Comparison of ENCODE assay signal across 8 cellular contexts in the genomic region with DNA sequence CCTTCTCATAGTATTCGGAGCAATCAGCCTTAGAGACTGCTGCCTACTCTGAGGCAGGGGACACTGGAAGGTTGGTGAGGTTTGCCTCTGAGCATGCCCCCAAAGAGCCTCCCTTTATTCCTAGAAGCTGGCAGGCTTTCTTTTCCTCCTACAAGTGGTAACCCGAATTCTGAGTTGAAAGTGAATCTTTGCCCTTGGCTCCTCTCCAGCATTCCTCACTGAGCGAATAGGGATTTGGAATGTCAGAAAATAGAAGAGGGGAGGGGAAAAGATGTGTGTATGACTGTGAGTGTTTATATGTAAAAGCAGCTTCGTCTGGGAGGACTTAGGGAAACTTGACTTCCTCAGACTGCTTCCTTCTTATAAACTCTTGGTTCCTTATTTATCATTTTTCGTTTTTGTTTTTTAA.
DNase-seq lines count a peak whose midpoint lies in the region; ATAC-seq, FAIRE-seq and TF ChIP-seq lines count a peak whose summit lies in the region.
"Not testable (repeated sequence)": the region's sequence is repeated elsewhere in the genome, so short reads cannot be mapped to it uniquely, and the experiment has no call there.

No MANE protein-coding gene starts in this region.

- 23 to 53% (median 30%) methylated on average over 5 of the region's 5 CpGs for WGBS in stomach, 5 donors

- H3K4me1 ChIP-seq in HAP-1 (peaks cover 13% of the 10 kb centered on the region), RWPE2 (ENCODE audit: insufficient read depth, poor library complexity, severe bottlenecking) (peaks cover 20% of the 10 kb centered on the region), stomach (peaks cover 0 to 16% (median 12%) of the 10 kb centered on the region in 4 donors)
- H3K4me1 ChIP-seq in breast epithelium; kidney (ENCODE audit: control insufficient read depth in 1 of 2, insufficient read depth in 1 of 2, low read depth in 1 of 2, low read length in 2 of 2): not testable (repeated sequence)

- H3K4me3 ChIP-seq in HAP-1; RWPE2 (ENCODE audit: severe bottlenecking): not testable (repeated sequence)
- H3K4me3 ChIP-seq in breast epithelium (peak overlapping the region; percentile 35 to 51 (median 50)), kidney (ENCODE audit: low read length in 2 of 2) (peak overlapping the region; percentile 59 to 61), stomach (peak overlapping the region; percentile 33 to 46 (median 38))

- TF ChIP-seq CTCF in RWPE2 (IDR thresholded peaks at IDR 0.05; ENCODE audit: poor library complexity, severe bottlenecking); breast epithelium (IDR thresholded peaks at IDR 0.05); kidney (IDR thresholded peaks at IDR 0.05; ENCODE audit: borderline replicate concordance, extremely low read depth, insufficient read depth); omental fat pad (IDR thresholded peaks at IDR 0.05); stomach (IDR thresholded peaks at IDR 0.05): not testable (repeated sequence)

- H3K36me3 ChIP-seq in HAP-1 (replicated peaks); RWPE2 (ENCODE audit: low read depth); breast epithelium; kidney (ENCODE audit: control insufficient read depth in 1 of 2, insufficient read depth in 2 of 2, low read length in 2 of 2); stomach: not testable (repeated sequence)

- intact Hi-C loops in breast epithelium (cut with DNase I; ENCODE audit: low total_unique reads); kidney (cut with DNase I); stomach (cut with DNase I; ENCODE audit: low total_unique reads): not testable (repeated sequence)

- H3K27me3 ChIP-seq in HAP-1 (ENCODE audit: low read depth); RWPE2 (ENCODE audit: insufficient read depth, poor library complexity, severe bottlenecking); breast epithelium; stomach: not testable (repeated sequence)

- H3K27ac ChIP-seq in RWPE2 (ENCODE audit: poor library complexity, severe bottlenecking) (peak overlapping the region; percentile 57), breast epithelium (peak overlapping the region; percentile 84 to 92), kidney (ENCODE audit: low read depth in 2 of 2, low read length in 2 of 2) (peak overlapping the region; percentile 27 to 86), stomach (peak overlapping the region; percentile 38 to 88 (median 79))

- H3K9ac ChIP-seq in kidney (ENCODE audit: low read length in 2 of 2): peak overlapping the region in 1 of 2 donors; percentile 66

- in situ Hi-C loops in ACHN (cut with HindIII; ENCODE audit: low pct_ligation_motif_present, low pct_unique_long_range_greater_than_20kb, low sequenced_read_pairs); HAP-1 (cut with MboI; ENCODE audit: low sequenced_read_pairs): not testable (repeated sequence)

- ATAC-seq in RWPE2 (ENCODE audit: low read depth) (peak; percentile 84), omental fat pad (ENCODE audit: low FRiP score) (peak; percentile 83)

- peak; percentile 85 for FAIRE-seq in kidney (lab: Jason Lieb, UNC)

- not testable (repeated sequence) for H3K9me3 ChIP-seq in HAP-1; RWPE2 (ENCODE audit: severe bottlenecking); breast epithelium; kidney (ENCODE audit: control insufficient read depth in 1 of 2, low read length in 2 of 2); stomach

- TF ChIP-seq EP300 in stomach (IDR thresholded peaks at IDR 0.05): not testable (repeated sequence)

- TF ChIP-seq POLR2A in breast epithelium (IDR thresholded peaks at IDR 0.05): peak; percentile 28
- not testable (repeated sequence) for TF ChIP-seq POLR2A in stomach (IDR thresholded peaks at IDR 0.05)

- DNase-seq in ACHN (peak; percentile 41), HAP-1 (ENCODE audit: low spot score in 2 of 2) (peak; percentile 44 to 69), breast epithelium (ENCODE audit: low spot score in 2 of 2) (peak in 1 of 2 donors; percentile 81), fibroblast of peridontal ligament (ENCODE audit: extremely low read depth) (peak; percentile 91)
- not testable (repeated sequence) for DNase-seq in RWPE2 (ENCODE audit: low spot score); kidney; omental fat pad (ENCODE audit: low spot score); stomach
